In the genomic region with DNA sequence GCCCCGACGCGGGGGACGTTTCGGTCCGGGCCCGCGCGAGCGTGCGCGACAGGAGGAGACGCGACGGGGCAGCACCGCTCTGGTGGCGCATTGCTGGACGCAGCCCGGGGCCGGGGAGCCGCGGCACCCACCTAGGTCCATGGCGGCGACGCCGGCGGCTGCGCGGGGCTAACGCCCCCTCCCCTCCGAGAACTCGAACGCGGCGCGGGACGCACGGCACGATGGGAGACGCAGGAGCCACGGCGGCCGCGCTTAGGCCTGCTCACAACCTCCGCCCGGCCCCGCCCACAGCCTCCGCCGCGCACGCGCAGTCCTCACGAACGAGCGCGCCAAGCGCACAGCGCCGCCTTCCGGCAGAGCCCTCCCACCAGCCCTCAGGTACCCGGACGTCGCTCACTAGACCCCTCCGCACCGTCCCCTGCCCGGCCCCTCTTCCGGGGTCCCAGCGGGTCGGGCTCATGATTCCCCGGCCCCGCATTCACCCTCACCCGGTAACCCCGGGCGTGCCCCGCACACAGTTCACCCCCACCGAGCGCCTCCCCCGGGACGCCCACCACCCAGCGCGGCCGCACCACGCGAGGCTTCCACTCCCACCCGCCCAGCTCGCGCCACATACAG, we compare ENCODE assay signal across 1 cellular context.
TF ChIP-seq lines count a peak whose summit lies in the region.

A gene (minus strand): TSS at position 263 of the 618 bp plus-strand sequence. CDS start 122 bp downstream, at position 141.

TF ChIP-seq in K562, 482 proteins besides CTCF, POLR2A, EP300 and RAD21 (continued from another document and continues in another):
- TF ChIP-seq, protein P1, sequence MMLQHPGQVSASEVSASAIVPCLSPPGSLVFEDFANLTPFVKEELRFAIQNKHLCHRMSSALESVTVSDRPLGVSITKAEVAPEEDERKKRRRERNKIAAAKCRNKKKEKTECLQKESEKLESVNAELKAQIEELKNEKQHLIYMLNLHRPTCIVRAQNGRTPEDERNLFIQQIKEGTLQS (IDR thresholded peaks at IDR 0.05) = no peak
- TF ChIP-seq, protein P1 (CRISPR knock-in tag; conservative IDR thresholded peaks at IDR 0.05) = no peak
- TF ChIP-seq, protein P2, sequence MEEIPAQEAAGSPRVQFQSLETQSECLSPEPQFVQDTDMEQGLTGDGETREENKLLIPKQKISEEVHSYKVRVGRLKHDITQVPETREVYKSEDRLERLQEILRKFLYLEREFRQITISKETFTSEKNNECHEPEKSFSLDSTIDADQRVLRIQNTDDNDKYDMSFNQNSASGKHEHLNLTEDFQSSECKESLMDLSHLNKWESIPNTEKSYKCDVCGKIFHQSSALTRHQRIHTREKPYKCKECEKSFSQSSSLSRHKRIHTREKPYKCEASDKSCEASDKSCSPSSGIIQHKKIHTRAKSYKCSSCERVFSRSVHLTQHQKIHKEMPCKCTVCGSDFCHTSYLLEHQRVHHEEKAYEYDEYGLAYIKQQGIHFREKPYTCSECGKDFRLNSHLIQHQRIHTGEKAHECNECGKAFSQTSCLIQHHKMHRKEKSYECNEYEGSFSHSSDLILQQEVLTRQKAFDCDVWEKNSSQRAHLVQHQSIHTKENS (CRISPR knock-in tag; IDR thresholded peaks at IDR 0.05) = no peak
- TF ChIP-seq, protein P3, sequence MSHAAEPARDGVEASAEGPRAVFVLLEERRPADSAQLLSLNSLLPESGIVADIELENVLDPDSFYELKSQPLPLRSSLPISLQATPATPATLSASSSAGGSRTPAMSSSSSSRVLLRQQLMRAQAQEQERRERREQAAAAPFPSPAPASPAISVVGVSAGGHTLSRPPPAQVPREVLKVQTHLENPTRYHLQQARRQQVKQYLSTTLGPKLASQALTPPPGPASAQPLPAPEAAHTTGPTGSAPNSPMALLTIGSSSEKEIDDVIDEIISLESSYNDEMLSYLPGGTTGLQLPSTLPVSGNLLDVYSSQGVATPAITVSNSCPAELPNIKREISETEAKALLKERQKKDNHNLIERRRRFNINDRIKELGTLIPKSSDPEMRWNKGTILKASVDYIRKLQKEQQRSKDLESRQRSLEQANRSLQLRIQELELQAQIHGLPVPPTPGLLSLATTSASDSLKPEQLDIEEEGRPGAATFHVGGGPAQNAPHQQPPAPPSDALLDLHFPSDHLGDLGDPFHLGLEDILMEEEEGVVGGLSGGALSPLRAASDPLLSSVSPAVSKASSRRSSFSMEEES (CRISPR knock-in tag; IDR thresholded peaks at IDR 0.05) = no peak
- TF ChIP-seq OTX1 (CRISPR knock-in tag; IDR thresholded peaks at IDR 0.05) = 0 out of 2 replicates have a peak, but pooled peaks have one; percentile 33
- no peak for TF ChIP-seq TRIM28 (IDR thresholded peaks at IDR 0.05)
- TF ChIP-seq HNRNPH1 (optimal IDR thresholded peaks at IDR 0.05; ENCODE audit: low read depth, low read length) = no peak
- no peak for TF ChIP-seq DIDO1 (tag; IDR thresholded peaks at IDR 0.05; ENCODE audit: low read depth)
- TF ChIP-seq, protein P4, sequence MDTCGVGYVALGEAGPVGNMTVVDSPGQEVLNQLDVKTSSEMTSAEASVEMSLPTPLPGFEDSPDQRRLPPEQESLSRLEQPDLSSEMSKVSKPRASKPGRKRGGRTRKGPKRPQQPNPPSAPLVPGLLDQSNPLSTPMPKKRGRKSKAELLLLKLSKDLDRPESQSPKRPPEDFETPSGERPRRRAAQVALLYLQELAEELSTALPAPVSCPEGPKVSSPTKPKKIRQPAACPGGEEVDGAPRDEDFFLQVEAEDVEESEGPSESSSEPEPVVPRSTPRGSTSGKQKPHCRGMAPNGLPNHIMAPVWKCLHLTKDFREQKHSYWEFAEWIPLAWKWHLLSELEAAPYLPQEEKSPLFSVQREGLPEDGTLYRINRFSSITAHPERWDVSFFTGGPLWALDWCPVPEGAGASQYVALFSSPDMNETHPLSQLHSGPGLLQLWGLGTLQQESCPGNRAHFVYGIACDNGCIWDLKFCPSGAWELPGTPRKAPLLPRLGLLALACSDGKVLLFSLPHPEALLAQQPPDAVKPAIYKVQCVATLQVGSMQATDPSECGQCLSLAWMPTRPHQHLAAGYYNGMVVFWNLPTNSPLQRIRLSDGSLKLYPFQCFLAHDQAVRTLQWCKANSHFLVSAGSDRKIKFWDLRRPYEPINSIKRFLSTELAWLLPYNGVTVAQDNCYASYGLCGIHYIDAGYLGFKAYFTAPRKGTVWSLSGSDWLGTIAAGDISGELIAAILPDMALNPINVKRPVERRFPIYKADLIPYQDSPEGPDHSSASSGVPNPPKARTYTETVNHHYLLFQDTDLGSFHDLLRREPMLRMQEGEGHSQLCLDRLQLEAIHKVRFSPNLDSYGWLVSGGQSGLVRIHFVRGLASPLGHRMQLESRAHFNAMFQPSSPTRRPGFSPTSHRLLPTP (IDR thresholded peaks at IDR 0.05; ENCODE audit: borderline replicate concordance, extremely low read depth, insufficient read length) = no peak
- no peak for TF ChIP-seq MTA1 (IDR thresholded peaks at IDR 0.05; ENCODE audit: borderline replicate concordance)
- TF ChIP-seq ZNF584 (CRISPR knock-in tag; IDR thresholded peaks at IDR 0.05; ENCODE audit: low read depth) = no peak
- no peak for TF ChIP-seq ZSCAN29 (IDR thresholded peaks at IDR 0.05)
- TF ChIP-seq, protein P5, sequence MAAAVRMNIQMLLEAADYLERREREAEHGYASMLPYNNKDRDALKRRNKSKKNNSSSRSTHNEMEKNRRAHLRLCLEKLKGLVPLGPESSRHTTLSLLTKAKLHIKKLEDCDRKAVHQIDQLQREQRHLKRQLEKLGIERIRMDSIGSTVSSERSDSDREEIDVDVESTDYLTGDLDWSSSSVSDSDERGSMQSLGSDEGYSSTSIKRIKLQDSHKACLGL (CRISPR knock-in tag; IDR thresholded peaks at IDR 0.05; ENCODE audit: borderline replicate concordance, poor library complexity, severe bottlenecking) = no peak
- TF ChIP-seq, protein P6, sequence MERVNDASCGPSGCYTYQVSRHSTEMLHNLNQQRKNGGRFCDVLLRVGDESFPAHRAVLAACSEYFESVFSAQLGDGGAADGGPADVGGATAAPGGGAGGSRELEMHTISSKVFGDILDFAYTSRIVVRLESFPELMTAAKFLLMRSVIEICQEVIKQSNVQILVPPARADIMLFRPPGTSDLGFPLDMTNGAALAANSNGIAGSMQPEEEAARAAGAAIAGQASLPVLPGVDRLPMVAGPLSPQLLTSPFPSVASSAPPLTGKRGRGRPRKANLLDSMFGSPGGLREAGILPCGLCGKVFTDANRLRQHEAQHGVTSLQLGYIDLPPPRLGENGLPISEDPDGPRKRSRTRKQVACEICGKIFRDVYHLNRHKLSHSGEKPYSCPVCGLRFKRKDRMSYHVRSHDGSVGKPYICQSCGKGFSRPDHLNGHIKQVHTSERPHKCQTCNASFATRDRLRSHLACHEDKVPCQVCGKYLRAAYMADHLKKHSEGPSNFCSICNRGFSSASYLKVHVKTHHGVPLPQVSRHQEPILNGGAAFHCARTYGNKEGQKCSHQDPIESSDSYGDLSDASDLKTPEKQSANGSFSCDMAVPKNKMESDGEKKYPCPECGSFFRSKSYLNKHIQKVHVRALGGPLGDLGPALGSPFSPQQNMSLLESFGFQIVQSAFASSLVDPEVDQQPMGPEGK (CRISPR knock-in tag; IDR thresholded peaks at IDR 0.05; ENCODE audit: borderline replicate concordance) = no peak
- TF ChIP-seq, protein P7, sequence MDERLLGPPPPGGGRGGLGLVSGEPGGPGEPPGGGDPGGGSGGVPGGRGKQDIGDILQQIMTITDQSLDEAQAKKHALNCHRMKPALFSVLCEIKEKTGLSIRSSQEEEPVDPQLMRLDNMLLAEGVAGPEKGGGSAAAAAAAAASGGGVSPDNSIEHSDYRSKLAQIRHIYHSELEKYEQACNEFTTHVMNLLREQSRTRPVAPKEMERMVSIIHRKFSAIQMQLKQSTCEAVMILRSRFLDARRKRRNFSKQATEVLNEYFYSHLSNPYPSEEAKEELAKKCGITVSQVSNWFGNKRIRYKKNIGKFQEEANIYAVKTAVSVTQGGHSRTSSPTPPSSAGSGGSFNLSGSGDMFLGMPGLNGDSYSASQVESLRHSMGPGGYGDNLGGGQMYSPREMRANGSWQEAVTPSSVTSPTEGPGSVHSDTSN (CRISPR knock-in tag; IDR thresholded peaks at IDR 0.05; ENCODE audit: low read depth) = no peak
- TF ChIP-seq, protein P7 (tag; conservative IDR thresholded peaks at IDR 0.05; ENCODE audit: low read depth) = no peak
- TF ChIP-seq POLR2G (IDR thresholded peaks at IDR 0.05; ENCODE audit: low read depth, low read length) = peak; percentile 88
- TF ChIP-seq, protein P8, sequence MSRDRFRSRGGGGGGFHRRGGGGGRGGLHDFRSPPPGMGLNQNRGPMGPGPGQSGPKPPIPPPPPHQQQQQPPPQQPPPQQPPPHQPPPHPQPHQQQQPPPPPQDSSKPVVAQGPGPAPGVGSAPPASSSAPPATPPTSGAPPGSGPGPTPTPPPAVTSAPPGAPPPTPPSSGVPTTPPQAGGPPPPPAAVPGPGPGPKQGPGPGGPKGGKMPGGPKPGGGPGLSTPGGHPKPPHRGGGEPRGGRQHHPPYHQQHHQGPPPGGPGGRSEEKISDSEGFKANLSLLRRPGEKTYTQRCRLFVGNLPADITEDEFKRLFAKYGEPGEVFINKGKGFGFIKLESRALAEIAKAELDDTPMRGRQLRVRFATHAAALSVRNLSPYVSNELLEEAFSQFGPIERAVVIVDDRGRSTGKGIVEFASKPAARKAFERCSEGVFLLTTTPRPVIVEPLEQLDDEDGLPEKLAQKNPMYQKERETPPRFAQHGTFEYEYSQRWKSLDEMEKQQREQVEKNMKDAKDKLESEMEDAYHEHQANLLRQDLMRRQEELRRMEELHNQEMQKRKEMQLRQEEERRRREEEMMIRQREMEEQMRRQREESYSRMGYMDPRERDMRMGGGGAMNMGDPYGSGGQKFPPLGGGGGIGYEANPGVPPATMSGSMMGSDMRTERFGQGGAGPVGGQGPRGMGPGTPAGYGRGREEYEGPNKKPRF (IDR thresholded peaks at IDR 0.05; ENCODE audit: low read depth, low read length) = no peak
- TF ChIP-seq XRCC4 (IDR thresholded peaks at IDR 0.05; ENCODE audit: extremely low read depth, insufficient read depth, insufficient read length) = no peak
- no peak for TF ChIP-seq PHTF2 (CRISPR knock-in tag; IDR thresholded peaks at IDR 0.05)
- no peak for TF ChIP-seq ZNF3 (CRISPR knock-in tag; IDR thresholded peaks at IDR 0.05)
- no peak for TF ChIP-seq ZNF121 (CRISPR knock-in tag; conservative IDR thresholded peaks at IDR 0.05)
- peak; percentile 27 for TF ChIP-seq BRD9 (IDR thresholded peaks at IDR 0.05; ENCODE audit: low read depth, partially characterized antibody)
- TF ChIP-seq, protein P9, sequence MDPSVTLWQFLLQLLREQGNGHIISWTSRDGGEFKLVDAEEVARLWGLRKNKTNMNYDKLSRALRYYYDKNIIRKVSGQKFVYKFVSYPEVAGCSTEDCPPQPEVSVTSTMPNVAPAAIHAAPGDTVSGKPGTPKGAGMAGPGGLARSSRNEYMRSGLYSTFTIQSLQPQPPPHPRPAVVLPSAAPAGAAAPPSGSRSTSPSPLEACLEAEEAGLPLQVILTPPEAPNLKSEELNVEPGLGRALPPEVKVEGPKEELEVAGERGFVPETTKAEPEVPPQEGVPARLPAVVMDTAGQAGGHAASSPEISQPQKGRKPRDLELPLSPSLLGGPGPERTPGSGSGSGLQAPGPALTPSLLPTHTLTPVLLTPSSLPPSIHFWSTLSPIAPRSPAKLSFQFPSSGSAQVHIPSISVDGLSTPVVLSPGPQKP (CRISPR knock-in tag; IDR thresholded peaks at IDR 0.05) = no peak
- peak; percentile 61 to 62 for TF ChIP-seq MAZ (CRISPR knock-in tag; conservative IDR thresholded peaks at IDR 0.05 in 1 of 2, IDR thresholded peaks at IDR 0.05 in 1 of 2)
- TF ChIP-seq JUND (IDR thresholded peaks at IDR 0.05; ENCODE audit: borderline replicate concordance, low read depth, low read length) = peak; percentile 4; the same call in 1 of the 2 replicates
- no peak; the same call in 2 of the 3 replicates for TF ChIP-seq JUND (tag; IDR thresholded peaks at IDR 0.05; ENCODE audit: borderline replicate concordance, low read depth, low read length)
- no peak for TF ChIP-seq SRSF1 (IDR thresholded peaks at IDR 0.05; ENCODE audit: low read depth, low read length)
- peak; percentile 73 for TF ChIP-seq ELF2 (CRISPR knock-in tag; IDR thresholded peaks at IDR 0.05)
- TF ChIP-seq ZNF212 (CRISPR knock-in tag; IDR thresholded peaks at IDR 0.05) = no peak
- TF ChIP-seq, protein P10, sequence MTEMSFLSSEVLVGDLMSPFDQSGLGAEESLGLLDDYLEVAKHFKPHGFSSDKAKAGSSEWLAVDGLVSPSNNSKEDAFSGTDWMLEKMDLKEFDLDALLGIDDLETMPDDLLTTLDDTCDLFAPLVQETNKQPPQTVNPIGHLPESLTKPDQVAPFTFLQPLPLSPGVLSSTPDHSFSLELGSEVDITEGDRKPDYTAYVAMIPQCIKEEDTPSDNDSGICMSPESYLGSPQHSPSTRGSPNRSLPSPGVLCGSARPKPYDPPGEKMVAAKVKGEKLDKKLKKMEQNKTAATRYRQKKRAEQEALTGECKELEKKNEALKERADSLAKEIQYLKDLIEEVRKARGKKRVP (CRISPR knock-in tag; IDR thresholded peaks at IDR 0.05) = no peak
- TF ChIP-seq, protein P11, sequence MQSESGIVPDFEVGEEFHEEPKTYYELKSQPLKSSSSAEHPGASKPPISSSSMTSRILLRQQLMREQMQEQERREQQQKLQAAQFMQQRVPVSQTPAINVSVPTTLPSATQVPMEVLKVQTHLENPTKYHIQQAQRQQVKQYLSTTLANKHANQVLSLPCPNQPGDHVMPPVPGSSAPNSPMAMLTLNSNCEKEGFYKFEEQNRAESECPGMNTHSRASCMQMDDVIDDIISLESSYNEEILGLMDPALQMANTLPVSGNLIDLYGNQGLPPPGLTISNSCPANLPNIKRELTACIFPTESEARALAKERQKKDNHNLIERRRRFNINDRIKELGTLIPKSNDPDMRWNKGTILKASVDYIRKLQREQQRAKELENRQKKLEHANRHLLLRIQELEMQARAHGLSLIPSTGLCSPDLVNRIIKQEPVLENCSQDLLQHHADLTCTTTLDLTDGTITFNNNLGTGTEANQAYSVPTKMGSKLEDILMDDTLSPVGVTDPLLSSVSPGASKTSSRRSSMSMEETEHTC (IDR thresholded peaks at IDR 0.05) = no peak
- TF ChIP-seq ZNF354B (CRISPR knock-in tag; IDR thresholded peaks at IDR 0.05) = no peak
- no peak for TF ChIP-seq ZFP36 (IDR thresholded peaks at IDR 0.05; ENCODE audit: low read depth, low read length, partially characterized antibody)
- TF ChIP-seq, protein P12, sequence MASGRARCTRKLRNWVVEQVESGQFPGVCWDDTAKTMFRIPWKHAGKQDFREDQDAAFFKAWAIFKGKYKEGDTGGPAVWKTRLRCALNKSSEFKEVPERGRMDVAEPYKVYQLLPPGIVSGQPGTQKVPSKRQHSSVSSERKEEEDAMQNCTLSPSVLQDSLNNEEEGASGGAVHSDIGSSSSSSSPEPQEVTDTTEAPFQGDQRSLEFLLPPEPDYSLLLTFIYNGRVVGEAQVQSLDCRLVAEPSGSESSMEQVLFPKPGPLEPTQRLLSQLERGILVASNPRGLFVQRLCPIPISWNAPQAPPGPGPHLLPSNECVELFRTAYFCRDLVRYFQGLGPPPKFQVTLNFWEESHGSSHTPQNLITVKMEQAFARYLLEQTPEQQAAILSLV (tag; IDR thresholded peaks at IDR 0.05) = no peak
- TF ChIP-seq KDM5B (IDR thresholded peaks at IDR 0.05; ENCODE audit: insufficient replicate concordance, low read depth, low read length) = peak; percentile 58
- no peak for TF ChIP-seq ZFPM2 (CRISPR knock-in tag; IDR thresholded peaks at IDR 0.05)
- no peak for TF ChIP-seq TAF7 (tag; IDR thresholded peaks at IDR 0.05)
